Comparison of ENCODE assay signal across 10 cellular contexts in the genomic region with DNA sequence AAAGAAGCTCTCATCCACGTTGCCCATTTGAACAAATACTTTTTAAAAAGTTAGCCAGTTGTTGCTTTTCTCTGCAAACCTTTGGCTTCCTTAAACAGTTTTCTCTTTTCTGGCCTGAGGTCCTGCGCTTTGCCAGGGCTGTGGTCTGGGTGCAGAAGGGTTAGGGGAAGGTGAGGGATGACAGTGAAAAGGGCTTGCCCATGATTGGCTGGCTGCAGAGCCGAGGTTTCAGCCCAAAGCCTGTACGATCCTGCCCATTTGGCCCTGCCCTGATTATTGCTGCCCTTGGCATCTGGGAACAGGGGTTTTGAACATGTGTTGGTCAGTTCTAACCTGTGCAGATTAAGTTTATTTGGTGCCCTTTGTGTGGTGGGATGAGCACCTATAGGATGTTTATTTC. TPM values are rescaled to one million over a fixed set of nuclear protein-coding genes. Genes with fewer than 3 reads are reported as not detected.
DNase-seq lines count a peak whose midpoint lies in the region; ATAC-seq and TF ChIP-seq lines count a peak whose summit lies in the region.
"Had no signal": no experiment of that assay in that cellular context is flagged by ENCODE, and none has a peak within 500 bp of the region (broad histone marks: within the 10 kb centered on the region; RNA-seq: fewer than 3 reads in every experiment).

No MANE protein-coding gene starts in this region.

- ATAC-seq in HCT116 (no peak), GM21367 (IDR thresholded peaks at IDR 0.05; ENCODE audit: unreplicated experiment) (no peak)

- H3K36me3 Mint-ChIP-seq in activated CD4-positive, alpha-beta memory T cell treated with anti-CD3 and anti-CD28 coated beads for 36 hours, result peaks cover 39% of the 10 kb centered on the region

- no peak for TF ChIP-seq CTCF in AG10803 (conservative IDR thresholded peaks at IDR 0.05; ENCODE audit: low read length)
- no peak for TF ChIP-seq CTCF in HCT116 (IDR thresholded peaks at IDR 0.05 in 2 of 3, conservative IDR thresholded peaks at IDR 0.05 in 1 of 3; ENCODE audit: borderline replicate concordance in 1 of 3, insufficient read depth in 1 of 3, low read depth in 2 of 3, low read length in 2 of 3)

- peak overlapping the region; percentile 85 for H3K9ac ChIP-seq in HCT116 (ENCODE audit: low read length)

- H4K20me1 ChIP-seq in HCT116 (ENCODE audit: insufficient read depth), result no peaks in the 10 kb centered on the region

- BruUV-seq in HCT116 (replicated peaks; lab: Mats Ljungman, UMichigan), result no TSS peak

- H3K9me3 ChIP-seq in HCT116 (ENCODE audit: control insufficient read depth in 1 of 2, insufficient read depth in 1 of 2, low read depth in 1 of 2, low read length in 2 of 2) (no peaks in the 10 kb centered on the region), iPS-18c (ENCODE audit: control insufficient read depth, insufficient read depth, low read length) (no peaks in the 10 kb centered on the region)

- H3K27ac ChIP-seq in HCT116 (ENCODE audit: low read depth, low read length), result no peak overlapping the region

- TF ChIP-seq POLR2A in HCT116 (IDR thresholded peaks at IDR 0.05; ENCODE audit: borderline replicate concordance, extremely low read depth, insufficient read depth, insufficient read length), result no peak

- intact Hi-C loops in HCT116 (cut with micrococcal nuclease), result no loop called here
- intact Hi-C loops in activated CD4-positive, alpha-beta memory T cell treated with anti-CD3 and anti-CD28 coated beads for 36 hours (cut with micrococcal nuclease), result no loop called here

- peaks cover 64% of the 10 kb centered on the region for H3K79me2 ChIP-seq in HCT116 (ENCODE audit: insufficient read depth, low read length)

- no peaks in the 10 kb centered on the region for H3K9me3 Mint-ChIP-seq in activated CD4-positive, alpha-beta memory T cell treated with anti-CD3 and anti-CD28 coated beads for 36 hours

- H3K4me2 ChIP-seq in HCT116 (ENCODE audit: low read length), result peak overlapping the region; percentile 93

- CTCF ChIA-PET in HCT116 (lab: Charles Lee), result no interaction called here
- CTCF ChIA-PET in activated CD4-positive, alpha-beta memory T cell treated with anti-CD3 and anti-CD28 coated beads for 36 hours (lab: Charles Lee), result interaction anchor here (3.2 kb wide), 1 partner anchor 17 kb away, joined by 26 read pairs; no protein-coding TSS in a partner anchor

- no peaks in the 10 kb centered on the region for H3K27me3 Mint-ChIP-seq in activated CD4-positive, alpha-beta memory T cell treated with anti-CD3 and anti-CD28 coated beads for 36 hours

- H3K4me1 Mint-ChIP-seq in activated CD4-positive, alpha-beta memory T cell treated with anti-CD3 and anti-CD28 coated beads for 36 hours (ENCODE audit: low read depth), result peaks cover 22% of the 10 kb centered on the region

- no peak overlapping the region for H2AFZ ChIP-seq in HCT116 (ENCODE audit: low read depth, low read length, poor library complexity, severe bottlenecking)

- peaks cover 9 to 18% of the 10 kb centered on the region in 2 experiments for H3K4me1 ChIP-seq in HCT116 (ENCODE audit: control insufficient read depth in 1 of 2, insufficient read depth in 2 of 2, low read length in 2 of 2)

- RAD21 ChIA-PET in HCT116 (lab: Charles Lee; ENCODE audit: low non-redundant PET in 1 of 2, low total read pairs in 2 of 2, uncharacterized antibody in 2 of 2, unreplicated experiment in 2 of 2), result no interaction called here

- no peaks in the 10 kb centered on the region for H3K9me2 ChIP-seq in HCT116 (ENCODE audit: insufficient read depth)

- peak overlapping the region; percentile 98; the same call in 1 of the 2 replicates for H3K4me3 ChIP-seq in AG10803 (ENCODE audit: low read length)
- H3K4me3 ChIP-seq in HCT116 (replicated peaks in 1 of 2; ENCODE audit: low read depth in 1 of 2, low read length in 2 of 2), result peak overlapping the region; percentile 96 to 98
- peak overlapping the region; percentile 97 for H3K4me3 ChIP-seq in iPS-18c (ENCODE audit: insufficient read depth, low read depth, low read length)

- no peaks in the 10 kb centered on the region for H3K27me3 ChIP-seq in HCT116 (ENCODE audit: insufficient read depth, low read length)

- peaks cover 12 to 22% of the 10 kb centered on the region in 2 experiments; a peak in 2 of 4 replicates for H3K36me3 ChIP-seq in HCT116 (ENCODE audit: control insufficient read depth in 1 of 2, insufficient read depth in 2 of 2, low read length in 2 of 2)

- DNase-seq in AG10803 (ENCODE audit: low read depth) (no peak), HCT116 (ENCODE audit: low read depth, low spot score) (no peak), NCI-H2196 (lab: John Stamatoyannopoulos, UW; ENCODE audit: unreplicated experiment) (no peak), OCI-M2 (lab: John Stamatoyannopoulos, UW; ENCODE audit: unreplicated experiment) (no peak), medulla oblongata (ENCODE audit: extremely low spot score) (no peak)
- DNase-seq in activated CD4-positive, alpha-beta memory T cell treated with anti-CD3 and anti-CD28 coated beads for 36 hours, result no peak
- DNase-seq: cerebellar nuclear complex, occipital lobe had no signal

- POLR2A ChIA-PET in HCT116 (lab: Charles Lee), result no interaction called here
- POLR2A ChIA-PET in activated CD4-positive, alpha-beta memory T cell treated with anti-CD3 and anti-CD28 coated beads for 36 hours (lab: Charles Lee), result interaction anchor here (1.0 kb wide), 1 partner anchor 43 kb away, joined by 3 read pairs; no protein-coding TSS in a partner anchor

- no peak overlapping the region for H3K27ac Mint-ChIP-seq in activated CD4-positive, alpha-beta memory T cell treated with anti-CD3 and anti-CD28 coated beads for 36 hours

- peak overlapping the region; percentile 98 for H3K4me3 Mint-ChIP-seq in activated CD4-positive, alpha-beta memory T cell treated with anti-CD3 and anti-CD28 coated beads for 36 hours

- no peak for TF ChIP-seq RAD21 in HCT116 (IDR thresholded peaks at IDR 0.05; ENCODE audit: low read depth)

TF ChIP-seq in HCT116, 20 proteins besides CTCF, POLR2A, EP300 and RAD21:
- TF ChIP-seq, protein P1, sequence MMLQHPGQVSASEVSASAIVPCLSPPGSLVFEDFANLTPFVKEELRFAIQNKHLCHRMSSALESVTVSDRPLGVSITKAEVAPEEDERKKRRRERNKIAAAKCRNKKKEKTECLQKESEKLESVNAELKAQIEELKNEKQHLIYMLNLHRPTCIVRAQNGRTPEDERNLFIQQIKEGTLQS (IDR thresholded peaks at IDR 0.05), result no peak
- TF ChIP-seq FOSL1 (IDR thresholded peaks at IDR 0.05; ENCODE audit: low read depth) (no peak), SRF (IDR thresholded peaks at IDR 0.05; ENCODE audit: low read depth) (no peak), POLR2AphosphoS5 (IDR thresholded peaks at IDR 0.05; ENCODE audit: low read depth, low read length) (no peak), SP1 (IDR thresholded peaks at IDR 0.05; ENCODE audit: low read depth) (no peak), CEBPB (IDR thresholded peaks at IDR 0.05; ENCODE audit: low read depth) (no peak)

RNA-seq across cellular contexts. Expression of a gene that starts 1.5 kb away (rescaled TPM):
- total RNA-seq in HCT116 (2021; ENCODE audit: unreplicated experiment), result 118 TPM
- polyA plus RNA-seq in HCT116 (2012), result 60.3 and 66.2 TPM in 2 replicates
- 100 to 1,000 TPM; 128 to 133 TPM for total RNA-seq in activated CD4-positive, alpha-beta memory T cell treated with anti-CD3 and anti-CD28 coated beads for 36 hours
